8 cellular contexts compared by ENCODE assay signal in the genomic region with DNA sequence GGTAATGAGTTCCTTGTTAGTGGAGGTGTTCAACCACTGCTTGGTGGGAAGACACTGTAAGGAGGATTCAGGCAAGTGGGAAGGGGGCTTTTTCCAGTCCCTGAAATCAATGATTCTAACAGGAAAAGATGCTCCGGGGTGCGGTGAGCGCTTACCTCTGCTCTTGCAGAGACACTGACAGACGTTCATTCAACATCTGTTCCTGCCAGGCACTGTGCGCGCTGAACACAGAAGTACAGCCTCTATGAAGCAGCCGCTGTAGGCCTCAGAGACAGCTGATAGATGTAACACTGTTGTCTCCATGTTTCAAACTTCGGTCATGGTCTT. TPM values are rescaled to one million over a fixed set of nuclear protein-coding genes. Genes with fewer than 3 reads are reported as not detected.
DNase-seq lines count a peak whose midpoint lies in the region; ATAC-seq and TF ChIP-seq lines count a peak whose summit lies in the region.

No MANE protein-coding gene starts in this region.

- H3K9me3 ChIP-seq in CD8-positive, alpha-beta memory T cell (ENCODE audit: low read length) = no peaks in the 10 kb centered on the region
- H3K9me3 ChIP-seq in SJCRH30 (replicated peaks) (no peaks in the 10 kb centered on the region), endodermal cell (ENCODE audit: control insufficient read depth, low read length) (no peaks in the 10 kb centered on the region)

- CTCF ChIA-PET in CD8-positive, alpha-beta memory T cell (lab: Charles Lee) = interaction anchor here (1.0 to 1.2 kb wide), 3 partner anchors 99 to 156 kb away, joined by 3 read pairs; no protein-coding TSS in a partner anchor

- peak overlapping the region; percentile 68 for H3K27ac ChIP-seq in CD8-positive, alpha-beta memory T cell (ENCODE audit: low read depth, low read length)
- H3K27ac ChIP-seq in SJCRH30 (peak overlapping the region; percentile 65), endodermal cell (ENCODE audit: low read depth, low read length) (no peak overlapping the region)

- H3K9ac ChIP-seq in endodermal cell (ENCODE audit: extremely low read depth, low read length, poor library complexity, severe bottlenecking) = no peak overlapping the region

- peak overlapping the region; percentile 95 to 99 (median 98) for H3K27ac Mint-ChIP-seq in CD8-positive, alpha-beta memory T cell
- H3K27ac Mint-ChIP-seq in endodermal cell = no peak overlapping the region

- H3K4me3 ChIP-seq in CD8-positive, alpha-beta memory T cell (ENCODE audit: low read length) = peak overlapping the region; percentile 50
- H3K4me3 ChIP-seq in SJCRH30 = peak overlapping the region; percentile 69
- no peak overlapping the region for H3K4me3 ChIP-seq in endodermal cell (ENCODE audit: low read length)

- no peaks in the 10 kb centered on the region for H3K36me3 ChIP-seq in CD8-positive, alpha-beta memory T cell (ENCODE audit: insufficient read depth, low read length)
- H3K36me3 ChIP-seq in SJCRH30 = no peaks in the 10 kb centered on the region; the same call in 1 of the 2 replicates
- no peaks in the 10 kb centered on the region for H3K36me3 ChIP-seq in endodermal cell (ENCODE audit: control insufficient read depth, insufficient read depth, low read length)

- H3K4me3 Mint-ChIP-seq in CD8-positive, alpha-beta memory T cell = peak overlapping the region; percentile 87 to 96 (median 92)
- peak overlapping the region; percentile 62 for H3K4me3 Mint-ChIP-seq in endodermal cell

- POLR2A ChIA-PET in CD8-positive, alpha-beta memory T cell (lab: Charles Lee) = interaction anchor here (0.6 to 6.3 kb wide), 2 partner anchors 100 to 1199 kb away, joined by 3 to 83 read pairs; no protein-coding TSS in a partner anchor

- WGBS in endodermal cell (ENCODE audit: insufficient coverage in 1 of 2, insufficient read length in 1 of 2), 2 experiments = 93 to 94% methylated on average over 7 to 8 of the region's 8 CpGs

- H3K27me3 Mint-ChIP-seq in CD8-positive, alpha-beta memory T cell = peaks cover 0 to 2% of the 10 kb centered on the region in 2 donors
- H3K27me3 Mint-ChIP-seq in endodermal cell (ENCODE audit: insufficient read depth) = peaks cover 63% of the 10 kb centered on the region

- peaks cover 33% of the 10 kb centered on the region for H3K4me1 ChIP-seq in CD8-positive, alpha-beta memory T cell (ENCODE audit: insufficient read depth, low read length)
- peaks cover 25% of the 10 kb centered on the region for H3K4me1 ChIP-seq in SJCRH30
- H3K4me1 ChIP-seq in endodermal cell (ENCODE audit: control insufficient read depth, insufficient read depth, low read length) = peaks cover 3% of the 10 kb centered on the region

- DNase-seq in CD8-positive, alpha-beta memory T cell = no peak
- DNase-seq in SJCRH30 (peak; percentile 78 to 87), endodermal cell (no peak), omental fat pad (ENCODE audit: low spot score) (no peak), NCI-H2107 treated with DMSO at 0.1 percent for 48 hours (lab: John Stamatoyannopoulos, UW; ENCODE audit: unreplicated experiment) (no peak), OCI-M1 (lab: John Stamatoyannopoulos, UW) (no peak)

- ATAC-seq in omental fat pad (ENCODE audit: low FRiP score) (peak; percentile 4), HG03039 (IDR thresholded peaks at IDR 0.05; ENCODE audit: unreplicated experiment) (no peak)
- no peak for ATAC-seq in activated CD4-positive, CD25-positive, alpha-beta regulatory T cell treated with anti-CD3 and anti-CD28 coated beads, Interleukin-2, amount 50 U/mL, for 24 hours

- H3K9me3 Mint-ChIP-seq in CD8-positive, alpha-beta memory T cell = peaks cover 0 to 3% (median 0%) of the 10 kb centered on the region in 5 donors
- H3K9me3 Mint-ChIP-seq in endodermal cell = no peaks in the 10 kb centered on the region

- no peaks in the 10 kb centered on the region for H3K27me3 ChIP-seq in CD8-positive, alpha-beta memory T cell (ENCODE audit: insufficient read depth, low read length, poor library complexity, severe bottlenecking)
- H3K27me3 ChIP-seq in SJCRH30 (no peaks in the 10 kb centered on the region), endodermal cell (ENCODE audit: control insufficient read depth, insufficient read depth, low read length, poor library complexity, severe bottlenecking) (peaks cover 25% of the 10 kb centered on the region)

- TF ChIP-seq CTCF in endodermal cell (conservative IDR thresholded peaks at IDR 0.05) = no peak
- TF ChIP-seq CTCF in omental fat pad (IDR thresholded peaks at IDR 0.05) = no peak

- peaks cover 0 to 17% (median 0%) of the 10 kb centered on the region in 3 donors for H3K36me3 Mint-ChIP-seq in CD8-positive, alpha-beta memory T cell
- no peaks in the 10 kb centered on the region for H3K36me3 Mint-ChIP-seq in endodermal cell (ENCODE audit: low read depth)

- peaks cover 35 to 43% (median 40%) of the 10 kb centered on the region in 3 donors for H3K4me1 Mint-ChIP-seq in CD8-positive, alpha-beta memory T cell
- H3K4me1 Mint-ChIP-seq in endodermal cell = peaks cover 11% of the 10 kb centered on the region

RNA-seq across cellular contexts. Expression of gene CLIP4, which starts 0.7 kb away (rescaled TPM):
- 10 to 100 TPM; 20.5 to 22.3 TPM for total RNA-seq in CD8-positive, alpha-beta memory T cell
- 35.8 TPM for polyA plus RNA-seq in CD8-positive, alpha-beta memory T cell
- total RNA-seq in SJCRH30 (2014; rRNA removed; shearing (Covaris generic)) = 17.6 and 19.6 TPM in 2 replicates
- total RNA-seq in endodermal cell (10 to 100 TPM in 1 of 2 donors, 1 to 10 TPM in 1; 8.0 to 10.9 TPM), omental fat pad (10 to 100 TPM; 45.4 to 84.0 (median 61.3) TPM)
- 3.6 TPM for polyA plus RNA-seq in endodermal cell (2013, experiment 1 of 2)
- 3.8 TPM for polyA plus RNA-seq in endodermal cell (2013, experiment 2 of 2)

RNA-seq across cellular contexts. Expression of gene PCARE, which starts 40.2 kb away (rescaled TPM):
- not detected for total RNA-seq in CD8-positive, alpha-beta memory T cell
- not detected for polyA plus RNA-seq in CD8-positive, alpha-beta memory T cell
- total RNA-seq in SJCRH30 (2014; rRNA removed; shearing (Covaris generic)) = 0.02 TPM in 1 of 2 replicates, not detected in the other
- total RNA-seq in endodermal cell (under 1 TPM in 1 of 2 donors, not detected in 1; 0.09 TPM), omental fat pad (under 1 TPM in 1 of 4 donors, not detected in 3; 0.09 TPM)
- 0.04 TPM for polyA plus RNA-seq in endodermal cell (2013, experiment 1 of 2)
- 0.08 TPM for polyA plus RNA-seq in endodermal cell (2013, experiment 2 of 2)

Comparison
In these comparisons a context has a peak if more than half of its experiments do, and no peak if none do; other contexts are left out.
1. DNase-seq: peak in SJCRH30 (2 of 2); none in CD8-positive, alpha-beta memory T cell (0 of 5), endodermal cell (single experiment), omental fat pad (single experiment), NCI-H2107 treated with DMSO at 0.1 percent for 48 hours (single experiment) and OCI-M1 (single experiment).